Comparison of ENCODE assay signal across 29 cellular contexts in genomic region chr1:236860674-236861073, GRCh38.
"Had no signal": no experiment of that assay in that cellular context is flagged by ENCODE, and none has a peak within 500 bp of the region (broad histone marks: within the 10 kb centered on the region; RNA-seq: fewer than 3 reads in every experiment).

No MANE protein-coding gene starts in this region.

- DNase-seq: heart right ventricle; kidney glomerular epithelial cell; left cardiac atrium; lower lobe of right lung; mammary epithelial cell; naive B cell; nucleus accumbens; pancreas; posterior cingulate gyrus; retina; stimulated activated CD4-positive, alpha-beta T cell treated with anti-CD3 and anti-CD28 coated beads, Interleukin-12 subunit alpha, Interleukin-12 subunit beta, amount 100 ng/mL, for 4 hours; stimulated activated CD4-positive, alpha-beta T cell treated with anti-CD3 and anti-CD28 coated beads, Interleukin-15, amount 100 ng/mL, for 24 hours; stimulated activated CD4-positive, alpha-beta T cell treated with anti-CD3 and anti-CD28 coated beads, Interleukin-2, amount 100 ng/mL, for 24 hours; stimulated activated CD4-positive, alpha-beta T cell treated with anti-CD3 and anti-CD28 coated beads, Interleukin-4, amount 100 ng/mL, for 1 hour; stimulated activated naive CD4-positive, alpha-beta T cell treated with Interleukin-2 at 50 U/mL for 16 hours; stimulated activated naive CD8-positive, alpha-beta T cell treated with anti-CD3 and anti-CD28 coated beads, Interleukin-15, amount 100 ng/mL, for 72 hours; substantia nigra; upper lobe of left lung had no signal

- ATAC-seq: heart right ventricle; left cardiac atrium; left lobe of liver; lower lobe of right lung; pancreas; sciatic nerve; stimulated activated memory B cell treated with anti-CD40 and anti-IgM and Interleukin-4, amounts not matched to agents 10 μg/mL and 1 μg/mL and 100 μg/mL, for 72 hours had no signal

- H3K27ac ChIP-seq: heart right ventricle, hepatocyte, lower lobe of right lung, prostate gland, skin epidermis, tibial nerve, upper lobe of left lung, vagina had no signal

- H3K27me3 ChIP-seq: heart right ventricle, hepatocyte, pancreas, tibial nerve, upper lobe of left lung, vagina had no signal

- H3K4me2 ChIP-seq: hepatocyte had no signal

- H3K4me1 Mint-ChIP-seq: nephron; neural crest cell; stimulated activated memory B cell treated with anti-CD40 and anti-IgM and Interleukin-4, amounts not matched to agents 10 μg/mL and 1 μg/mL and 100 μg/mL, for 72 hours had no signal

- H3K36me3 ChIP-seq: pancreas had no signal

- H2AFZ ChIP-seq: hepatocyte had no signal

- H3K4me3 ChIP-seq: heart right ventricle, hepatocyte, lower lobe of right lung, pancreas, prostate gland, skin epidermis, tibial nerve, upper lobe of left lung, vagina had no signal

- H3K27ac Mint-ChIP-seq: stimulated activated memory B cell treated with anti-CD40 and anti-IgM and Interleukin-4, amounts not matched to agents 10 μg/mL and 1 μg/mL and 100 μg/mL, for 72 hours had no signal

- H3K79me2 ChIP-seq: hepatocyte had no signal

- H3K9me3 Mint-ChIP-seq: nephron; stimulated activated memory B cell treated with anti-CD40 and anti-IgM and Interleukin-4, amounts not matched to agents 10 μg/mL and 1 μg/mL and 100 μg/mL, for 72 hours had no signal

- H3K27me3 Mint-ChIP-seq: naive B cell; stimulated activated memory B cell treated with anti-CD40 and anti-IgM and Interleukin-4, amounts not matched to agents 10 μg/mL and 1 μg/mL and 100 μg/mL, for 72 hours; stimulated activated naive CD8-positive, alpha-beta T cell treated with anti-CD3 and anti-CD28 coated beads, Interleukin-15, amount 100 ng/mL, for 72 hours had no signal

- H3K4me3 Mint-ChIP-seq: naive B cell; nephron; neural crest cell; stimulated activated memory B cell treated with anti-CD40 and anti-IgM and Interleukin-4, amounts not matched to agents 10 μg/mL and 1 μg/mL and 100 μg/mL, for 72 hours had no signal

- FAIRE-seq: keratinocyte, pancreas had no signal

- H3K9me3 ChIP-seq: heart right ventricle, lower lobe of right lung, pancreas, prostate gland, tibial nerve, upper lobe of left lung, vagina had no signal

- H3K4me1 ChIP-seq: lower lobe of right lung, prostate gland had no signal
